1 cellular context compared by ENCODE assay signal in the genomic region with DNA sequence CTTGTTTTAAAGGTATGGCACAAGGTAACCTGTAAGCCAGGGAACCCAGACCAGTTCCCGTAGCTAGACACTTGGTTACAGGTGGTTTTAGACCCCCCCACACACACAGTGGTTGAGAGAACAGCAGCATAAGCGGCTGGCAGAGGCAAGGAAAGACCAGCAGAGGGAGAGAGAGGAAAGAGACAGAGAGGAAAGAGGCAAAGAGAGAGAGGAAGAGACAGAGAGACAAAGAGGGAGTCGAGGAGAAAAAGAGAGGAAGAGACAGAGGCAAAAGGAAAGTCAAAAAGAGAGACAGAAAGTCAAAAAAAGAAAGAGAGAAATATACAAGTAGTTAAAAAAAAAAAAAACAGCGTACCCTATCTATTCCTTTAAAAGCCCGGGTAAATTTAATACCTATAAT.
TF ChIP-seq lines count a peak whose summit lies in the region.

No MANE protein-coding gene starts in this region.

TF ChIP-seq in K562, 482 proteins besides CTCF, POLR2A, EP300 and RAD21 (continued from another document):
- TF ChIP-seq, protein P1, sequence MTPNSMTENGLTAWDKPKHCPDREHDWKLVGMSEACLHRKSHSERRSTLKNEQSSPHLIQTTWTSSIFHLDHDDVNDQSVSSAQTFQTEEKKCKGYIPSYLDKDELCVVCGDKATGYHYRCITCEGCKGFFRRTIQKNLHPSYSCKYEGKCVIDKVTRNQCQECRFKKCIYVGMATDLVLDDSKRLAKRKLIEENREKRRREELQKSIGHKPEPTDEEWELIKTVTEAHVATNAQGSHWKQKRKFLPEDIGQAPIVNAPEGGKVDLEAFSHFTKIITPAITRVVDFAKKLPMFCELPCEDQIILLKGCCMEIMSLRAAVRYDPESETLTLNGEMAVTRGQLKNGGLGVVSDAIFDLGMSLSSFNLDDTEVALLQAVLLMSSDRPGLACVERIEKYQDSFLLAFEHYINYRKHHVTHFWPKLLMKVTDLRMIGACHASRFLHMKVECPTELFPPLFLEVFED (CRISPR knock-in tag; conservative IDR thresholded peaks at IDR 0.05), result 0 out of 2 replicates have a peak, but pooled peaks have one; percentile 47
- TF ChIP-seq ZNF165 (CRISPR knock-in tag; IDR thresholded peaks at IDR 0.05; ENCODE audit: borderline replicate concordance), result no peak
